ENCODE assay signal across 17 cellular contexts in the genomic region with DNA sequence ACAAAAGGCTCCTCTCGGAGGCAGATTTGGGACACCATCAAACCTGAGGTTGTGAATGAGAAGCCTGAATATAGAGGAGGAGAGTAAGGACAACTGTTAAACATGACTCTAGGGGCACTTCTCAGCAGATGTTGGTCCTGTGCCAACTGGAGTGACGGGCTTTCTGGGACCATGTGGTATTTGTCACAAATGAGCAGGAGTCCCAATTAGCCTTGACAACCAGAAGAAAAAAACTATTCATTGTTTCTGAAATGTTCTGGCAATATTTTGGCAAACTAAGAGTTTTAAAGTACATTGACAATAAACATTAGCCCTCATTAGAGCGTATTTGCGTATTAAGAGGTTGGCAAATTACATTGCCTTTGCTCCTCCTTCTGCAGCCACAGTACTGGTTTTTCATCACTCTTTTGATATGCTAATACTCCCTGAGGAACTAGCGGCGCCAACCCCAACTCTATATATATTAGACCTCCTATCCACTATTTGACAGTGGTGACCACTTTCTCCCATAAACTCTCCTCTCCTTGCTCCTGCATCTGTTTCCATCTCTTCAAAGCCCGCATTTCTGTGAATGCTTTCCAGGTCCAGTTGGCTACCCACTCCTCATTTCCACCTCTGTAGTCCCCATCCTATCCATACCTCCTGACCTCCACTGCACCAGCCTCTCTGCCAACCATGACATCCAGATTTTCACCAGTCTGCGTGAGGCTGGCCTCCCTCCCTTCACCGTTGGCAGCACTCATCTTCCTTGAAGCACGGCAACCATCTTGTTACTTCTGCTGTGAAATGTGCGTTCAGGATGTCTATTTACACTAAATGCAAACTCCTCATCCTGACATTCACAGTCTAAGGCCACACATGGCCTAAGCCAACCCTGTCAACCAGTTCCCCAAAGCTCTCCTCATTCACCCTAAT.
DNase-seq lines count a peak whose midpoint lies in the region; ATAC-seq, FAIRE-seq and TF ChIP-seq lines count a peak whose summit lies in the region.
"Had no signal": no experiment of that assay in that cellular context is flagged by ENCODE, and none has a peak within 500 bp of the region (broad histone marks: within the 10 kb centered on the region; RNA-seq: fewer than 3 reads in every experiment).

No MANE protein-coding gene starts in this region.

- POLR2A ChIA-PET in HepG2 (lab: Yijun Ruan, JAX) (no interaction called here), WTC11 (lab: Charles Lee) (no interaction called here)

- no peak for TF ChIP-seq POLR2A in HepG2 (IDR thresholded peaks at IDR 0.05; ENCODE audit: insufficient read depth in 1 of 2, low read depth in 2 of 2, low read length in 2 of 2)
- TF ChIP-seq POLR2A in right lobe of liver (IDR thresholded peaks at IDR 0.05), result no peak
- no peak for TF ChIP-seq POLR2A in transverse colon (IDR thresholded peaks at IDR 0.05)

- H3K4me1 ChIP-seq in HepG2 (ENCODE audit: insufficient read depth, low read length) (peaks cover 4% of the 10 kb centered on the region), right lobe of liver (no peaks in the 10 kb centered on the region), trophoblast cell (ENCODE audit: control insufficient read depth in 1 of 2, insufficient read depth in 2 of 2, low read length in 2 of 2) (peaks cover 0 to 3% of the 10 kb centered on the region in 2 experiments), transverse colon (no peaks in the 10 kb centered on the region)

- no peak overlapping the region for H3K18ac ChIP-seq in trophoblast cell (ENCODE audit: low read length)

- peaks cover 11% of the 10 kb centered on the region for H3K4me1 Mint-ChIP-seq in WTC11
- H3K4me1 Mint-ChIP-seq: CD4-positive, CD25-positive, alpha-beta regulatory T cell had no signal

- no peak overlapping the region for H3K4me3 Mint-ChIP-seq in WTC11
- H3K4me3 Mint-ChIP-seq: T-helper 1 cell treated with Interleukin-12 subunit alpha and Interleukin-12 subunit beta and Interleukin-4 antibody, amounts not matched to agents 30 μg/mL and 1 μg/mL, for 36 hours had no signal

- no peaks in the 10 kb centered on the region for H3K27me3 ChIP-seq in HepG2 (ENCODE audit: control insufficient read depth in 1 of 2, insufficient read depth in 2 of 2, low read length in 2 of 2)
- H3K27me3 ChIP-seq in right lobe of liver, result no peaks in the 10 kb centered on the region
- no peaks in the 10 kb centered on the region for H3K27me3 ChIP-seq in trophoblast cell (ENCODE audit: insufficient read depth, low read length)
- no peaks in the 10 kb centered on the region for H3K27me3 ChIP-seq in transverse colon

- BruUV-seq in HepG2 (replicated peaks; lab: Mats Ljungman, UMichigan), result no TSS peak

- 88% methylated on average over 11 of the region's 11 CpGs for WGBS in HepG2 (ENCODE audit: low lambda C conversion rate)
- WGBS in right lobe of liver (ENCODE audit: insufficient coverage, low coverage, low lambda C conversion rate, missing lambda C conversion rate), result 73% methylated on average over 11 of the region's 11 CpGs
- WGBS in trophoblast cell (ENCODE audit: extremely low coverage, insufficient coverage, insufficient read length), result no CpG with 5 or more reads among the region's 11 CpGs
- 74 to 79% methylated on average over 8 to 11 of the region's 11 CpGs for WGBS in transverse colon (ENCODE audit: low coverage in 1 of 2), 2 donors

- no peak overlapping the region for H3K4me2 ChIP-seq in HepG2 (ENCODE audit: low read depth, low read length)
- H3K4me2 ChIP-seq in trophoblast cell (ENCODE audit: low read length), result no peak overlapping the region
- H3K4me2 ChIP-seq: KMS-11 had no signal

- H2BK120ac ChIP-seq in trophoblast cell (ENCODE audit: insufficient read depth, low read length, poor library complexity), result no peak overlapping the region

- H3K9ac ChIP-seq in HepG2 (ENCODE audit: insufficient read depth, low read depth, low read length), result no peak overlapping the region
- H3K9ac ChIP-seq in trophoblast cell (ENCODE audit: low read length), result no peak overlapping the region
- H3K9ac ChIP-seq: GM23248, KMS-11 had no signal

- peak overlapping the region; percentile 53 for H3K23ac ChIP-seq in trophoblast cell (ENCODE audit: low read length)

- H3K4me3 ChIP-seq in HepG2 (replicated peaks in 1 of 3; ENCODE audit: insufficient read depth in 1 of 3, low read depth in 2 of 3, low read length in 3 of 3), result no peak overlapping the region
- H3K4me3 ChIP-seq in right lobe of liver, result no peak overlapping the region
- H3K4me3 ChIP-seq in trophoblast cell (ENCODE audit: low read depth, low read length), result peak overlapping the region; percentile 44
- no peak overlapping the region for H3K4me3 ChIP-seq in transverse colon
- H3K4me3 ChIP-seq: GM23248 had no signal

- H2BK12ac ChIP-seq in trophoblast cell (ENCODE audit: low read length), result no peak overlapping the region

- DNase-seq in HepG2 (ENCODE audit: low spot score) (no peak), right lobe of liver (no peak), NCI-H2171 (lab: John Stamatoyannopoulos, UW) (peak; percentile 29), WTC11 (ENCODE audit: low spot score) (no peak), trophoblast cell (no peak), transverse colon (no peak)
- DNase-seq: Calu3; CD4-positive, CD25-positive, alpha-beta regulatory T cell; DMS79; GM23248; NCI-H187; NCI-H2227 treated with DMSO at 0.1 percent for 48 hours; NCI-H524 treated with DMSO at 0.1 percent for 48 hours had no signal

- no peak overlapping the region for H4K12ac ChIP-seq in trophoblast cell (ENCODE audit: low read depth, low read length)

- no peak overlapping the region for H3K4ac ChIP-seq in trophoblast cell (ENCODE audit: low read depth, low read length)

- no peaks in the 10 kb centered on the region for H3K9me3 Mint-ChIP-seq in WTC11
- H3K9me3 Mint-ChIP-seq: CD4-positive, CD25-positive, alpha-beta regulatory T cell; T-helper 1 cell treated with Interleukin-12 subunit alpha and Interleukin-12 subunit beta and Interleukin-4 antibody, amounts not matched to agents 30 μg/mL and 1 μg/mL, for 36 hours had no signal

- H3K27me3 Mint-ChIP-seq in WTC11 (ENCODE audit: low read depth), result no peaks in the 10 kb centered on the region; the same call in 1 of the 2 replicates
- H3K27me3 Mint-ChIP-seq: CD4-positive, CD25-positive, alpha-beta regulatory T cell had no signal

- no peak overlapping the region for H2BK5ac ChIP-seq in trophoblast cell (ENCODE audit: low read depth, low read length, poor library complexity)

- no peaks in the 10 kb centered on the region for H3K36me3 Mint-ChIP-seq in WTC11
- H3K36me3 Mint-ChIP-seq: CD4-positive, CD25-positive, alpha-beta regulatory T cell had no signal

- H3K79me1 ChIP-seq in trophoblast cell (ENCODE audit: low read length), result peaks cover 3% of the 10 kb centered on the region

- H4K20me1 ChIP-seq in HepG2 (ENCODE audit: insufficient read depth, low read length), result no peaks in the 10 kb centered on the region

- CTCF ChIA-PET in HepG2 (lab: Yijun Ruan, JAX; ENCODE audit: low intra/inter-chr PET ratio, low total read pairs), result no interaction called here
- CTCF ChIA-PET in WTC11 (lab: Charles Lee), result no interaction called here

- H2AK5ac ChIP-seq in trophoblast cell (ENCODE audit: low read length), result peak overlapping the region; percentile 3

- no peak overlapping the region for H3K27ac Mint-ChIP-seq in WTC11
- H3K27ac Mint-ChIP-seq: CD4-positive, CD25-positive, alpha-beta regulatory T cell; T-helper 1 cell treated with Interleukin-12 subunit alpha and Interleukin-12 subunit beta and Interleukin-4 antibody, amounts not matched to agents 30 μg/mL and 1 μg/mL, for 36 hours had no signal

- no peak overlapping the region for H3K14ac ChIP-seq in trophoblast cell (ENCODE audit: low read length)

- H3K79me2 ChIP-seq in HepG2 (ENCODE audit: insufficient read depth, low read length), result no peaks in the 10 kb centered on the region
- H3K79me2 ChIP-seq in trophoblast cell (ENCODE audit: control insufficient read depth, insufficient read depth, low read length, poor library complexity), result no peaks in the 10 kb centered on the region

- no peaks in the 10 kb centered on the region for H3K9me3 ChIP-seq in HepG2 (ENCODE audit: low read length)
- H3K9me3 ChIP-seq in right lobe of liver, result no peaks in the 10 kb centered on the region
- H3K9me3 ChIP-seq in trophoblast cell (ENCODE audit: insufficient read depth, low read depth, low read length), result no peaks in the 10 kb centered on the region
- no peaks in the 10 kb centered on the region for H3K9me3 ChIP-seq in transverse colon

- no peak for ATAC-seq in HepG2
- no peak for ATAC-seq in right lobe of liver
- ATAC-seq in WTC11, result peak; percentile 67
- no peak for ATAC-seq in HG03521 (IDR thresholded peaks at IDR 0.05; ENCODE audit: unreplicated experiment)
- no peak for ATAC-seq in GM19023 (IDR thresholded peaks at IDR 0.05; ENCODE audit: unreplicated experiment)

- no peak overlapping the region for H4K8ac ChIP-seq in trophoblast cell (ENCODE audit: low read depth, low read length)

- TF ChIP-seq CTCF in HepG2 (CRISPR knock-in tag; IDR thresholded peaks at IDR 0.05), result no peak
- no peak for TF ChIP-seq CTCF in right lobe of liver (IDR thresholded peaks at IDR 0.05)
- no peak for TF ChIP-seq CTCF in WTC11 (IDR thresholded peaks at IDR 0.05)
- TF ChIP-seq CTCF in transverse colon (IDR thresholded peaks at IDR 0.05), result no peak

- TF ChIP-seq EP300 in HepG2 (IDR thresholded peaks at IDR 0.05; ENCODE audit: low read depth in 2 of 2, low read length in 2 of 2), result no peak
- no peak for TF ChIP-seq EP300 in HepG2 (CRISPR knock-in tag; IDR thresholded peaks at IDR 0.05; ENCODE audit: borderline replicate concordance)
- TF ChIP-seq EP300 in transverse colon (IDR thresholded peaks at IDR 0.05; ENCODE audit: low read depth), result no peak

- in situ Hi-C loops in HepG2 (cut with HindIII; ENCODE audit: extremely low pct_ligation_motif_present, low pct_unique_long_range_greater_than_20kb), result no loop called here
- in situ Hi-C loops in transverse colon (cut with MboI; ENCODE audit: low pct_ligation_motif_present in 1 of 4, low pct_unique_long_range_greater_than_20kb in 1 of 4, low sequenced_read_pairs in 3 of 4), result no loop called here

- no peak overlapping the region for H2AFZ ChIP-seq in HepG2 (ENCODE audit: low read length)
- no peak overlapping the region for H2AFZ ChIP-seq in trophoblast cell (ENCODE audit: insufficient read depth, low read length, poor library complexity)
- H2AFZ ChIP-seq: GM23248 had no signal

- no peak for TF ChIP-seq RAD21 in HepG2 (CRISPR knock-in tag; IDR thresholded peaks at IDR 0.05)

- intact Hi-C loops in HepG2 (cut with micrococcal nuclease; ENCODE audit: unreplicated experiment), result no loop called here
- intact Hi-C loops in right lobe of liver (cut with DNase I), result no loop called here
- intact Hi-C loops in transverse colon (cut with DNase I; ENCODE audit: low total_unique reads), result loop anchor here (5.0 kb wide), 1 partner anchor 161 kb away; no protein-coding TSS in a partner anchor

- peak overlapping the region; percentile 16 for H4K91ac ChIP-seq in trophoblast cell (ENCODE audit: low read depth, low read length)

- H3K36me3 ChIP-seq in HepG2 (replicated peaks in 1 of 2; ENCODE audit: control insufficient read depth in 1 of 2, insufficient read depth in 2 of 2, low read length in 2 of 2) (peaks cover 19 to 66% of the 10 kb centered on the region in 2 experiments), right lobe of liver (no peaks in the 10 kb centered on the region), trophoblast cell (ENCODE audit: control insufficient read depth in 1 of 2, insufficient read depth in 2 of 2, low read length in 2 of 2) (no peaks in the 10 kb centered on the region), transverse colon (no peaks in the 10 kb centered on the region)

- FAIRE-seq in HepG2 (lab: Jason Lieb, UNC), result no peak

- no peak overlapping the region for H3K27ac ChIP-seq in HepG2 (ENCODE audit: extremely low read length, insufficient read depth, low read length)
- H3K27ac ChIP-seq in right lobe of liver, result no peak overlapping the region
- H3K27ac ChIP-seq in trophoblast cell (ENCODE audit: low read depth, low read length), result no peak overlapping the region
- H3K27ac ChIP-seq in transverse colon, result no peak overlapping the region
- H3K27ac ChIP-seq: GM23248, KMS-11 had no signal
